13 cellular contexts compared by ENCODE assay signal in the genomic region with DNA sequence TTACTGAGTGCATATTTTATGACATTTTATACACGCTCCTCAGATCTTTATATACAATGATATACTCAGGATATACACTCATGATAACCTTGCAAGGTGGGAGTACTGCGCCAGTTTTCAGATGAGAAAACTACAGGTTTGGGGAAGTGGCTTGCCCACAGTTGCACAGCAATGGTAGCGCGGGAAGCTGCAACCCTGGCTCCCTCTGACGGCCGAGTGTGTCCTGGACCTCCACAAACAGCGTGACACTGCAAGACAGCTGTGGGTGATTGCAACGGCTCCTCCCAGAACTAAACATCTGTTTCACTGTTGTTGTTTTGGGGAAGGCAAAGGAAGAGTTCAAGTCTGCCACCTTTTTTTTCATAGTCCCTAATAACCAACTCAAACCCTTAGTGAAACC. TPM values are rescaled to one million over a fixed set of nuclear protein-coding genes. Genes with fewer than 3 reads are reported as not detected.
DNase-seq lines count a peak whose midpoint lies in the region; ATAC-seq and TF ChIP-seq lines count a peak whose summit lies in the region.
"Had no signal": no experiment of that assay in that cellular context is flagged by ENCODE, and none has a peak within 500 bp of the region (broad histone marks: within the 10 kb centered on the region; RNA-seq: fewer than 3 reads in every experiment).

No MANE protein-coding gene starts in this region.

- H3K9me3 ChIP-seq in A673 (ENCODE audit: low read depth, low read length, poor library complexity, severe bottlenecking), result no peaks in the 10 kb centered on the region

- no peaks in the 10 kb centered on the region for H3K36me3 ChIP-seq in A673 (ENCODE audit: insufficient read depth, low read length, poor library complexity, severe bottlenecking)

- POLR2A ChIA-PET in activated CD8-positive, alpha-beta T cell treated with anti-CD3 and anti-CD28 coated beads for 36 hours (lab: Charles Lee), result interaction anchor here (1.2 kb wide), 1 partner anchor 9 kb away, joined by 3 read pairs; no protein-coding TSS in a partner anchor
- POLR2A ChIA-PET in A673 (lab: Charles Lee; ENCODE audit: low non-redundant PET), result no interaction called here

- no peak for ATAC-seq in effector memory CD8-positive, alpha-beta T cell (replicated peaks)
- ATAC-seq in memory B cell (ENCODE audit: low read depth), result peak; percentile 76
- no peak for ATAC-seq in activated CD8-positive, alpha-beta T cell treated with anti-CD3 and anti-CD28 coated beads for 36 hours
- ATAC-seq: T-cell had no signal

- no peak overlapping the region for H3K27ac ChIP-seq in A673 (ENCODE audit: low read depth, low read length, poor library complexity, severe bottlenecking)
- H3K27ac ChIP-seq: BLaER1 had no signal

- CTCF ChIA-PET in activated CD8-positive, alpha-beta T cell treated with anti-CD3 and anti-CD28 coated beads for 36 hours (lab: Charles Lee), result no interaction called here
- CTCF ChIA-PET in A673 (lab: Charles Lee), result no interaction called here

- intact Hi-C loops in activated CD8-positive, alpha-beta T cell treated with anti-CD3 and anti-CD28 coated beads for 36 hours (cut with micrococcal nuclease), result no loop called here
- intact Hi-C loops in A673 (cut with micrococcal nuclease; ENCODE audit: unreplicated experiment), result no loop called here

- peak overlapping the region; percentile 48 to 69 for H3K27ac Mint-ChIP-seq in effector memory CD8-positive, alpha-beta T cell
- H3K27ac Mint-ChIP-seq in memory B cell (no peak overlapping the region), progenitor cell of endocrine pancreas (no peak overlapping the region)
- no peak overlapping the region for H3K27ac Mint-ChIP-seq in activated CD8-positive, alpha-beta T cell treated with anti-CD3 and anti-CD28 coated beads for 36 hours
- H3K27ac Mint-ChIP-seq: T-cell had no signal

- peaks cover 19% of the 10 kb centered on the region for H3K36me3 Mint-ChIP-seq in effector memory CD8-positive, alpha-beta T cell (ENCODE audit: insufficient read depth)
- H3K36me3 Mint-ChIP-seq in memory B cell (peaks cover 10% of the 10 kb centered on the region), progenitor cell of endocrine pancreas (ENCODE audit: insufficient read depth) (peaks cover 25% of the 10 kb centered on the region)
- H3K36me3 Mint-ChIP-seq in activated CD8-positive, alpha-beta T cell treated with anti-CD3 and anti-CD28 coated beads for 36 hours (ENCODE audit: low read depth), result peaks cover 15% of the 10 kb centered on the region

- DNase-seq in AG08396 (ENCODE audit: low spot score) (peak; percentile 48), HFF-Myc (ENCODE audit: extremely low read depth, low read depth) (no peak), memory B cell (ENCODE audit: low spot score in 2 of 2) (peak; percentile 34 to 49), hepatic stellate cell (ENCODE audit: low spot score) (no peak), A673 (ENCODE audit: low spot score) (no peak), progenitor cell of endocrine pancreas (ENCODE audit: low spot score, unreplicated experiment) (no peak)
- DNase-seq in effector memory CD8-positive, alpha-beta T cell, result no peak
- DNase-seq in activated CD8-positive, alpha-beta T cell treated with anti-CD3 and anti-CD28 coated beads for 36 hours, result no peak
- DNase-seq: activated T-cell treated with anti-CD3 and anti-CD28 coated beads for 4 hours, NCI-H2107 had no signal

- peaks cover 12 to 30% of the 10 kb centered on the region in 2 donors for H3K4me1 Mint-ChIP-seq in effector memory CD8-positive, alpha-beta T cell (ENCODE audit: low read depth in 2 of 2)
- H3K4me1 Mint-ChIP-seq in memory B cell (peaks cover 23% of the 10 kb centered on the region), progenitor cell of endocrine pancreas (ENCODE audit: low read depth) (peaks cover 18% of the 10 kb centered on the region)
- peaks cover 47% of the 10 kb centered on the region for H3K4me1 Mint-ChIP-seq in activated CD8-positive, alpha-beta T cell treated with anti-CD3 and anti-CD28 coated beads for 36 hours (ENCODE audit: low read depth)

- BruUV-seq in A673 (replicated peaks; lab: Mats Ljungman, UMichigan), result no TSS peak

- TF ChIP-seq CTCF in HFF-Myc (IDR thresholded peaks at IDR 0.05; ENCODE audit: low read depth, low read length, missing control alignments) (peak; percentile 47), A673 (conservative IDR thresholded peaks at IDR 0.05; ENCODE audit: low read depth, low read length) (no peak), progenitor cell of endocrine pancreas (IDR thresholded peaks at IDR 0.05; ENCODE audit: unreplicated experiment) (no peak)
- no peak for TF ChIP-seq CTCF in activated CD8-positive, alpha-beta T cell treated with anti-CD3 and anti-CD28 coated beads for 36 hours (IDR thresholded peaks at IDR 0.05)

- H3K27me3 ChIP-seq in A673 (replicated peaks; ENCODE audit: insufficient read depth, low read depth, low read length, poor library complexity), result no peaks in the 10 kb centered on the region
- H3K27me3 ChIP-seq: BLaER1 had no signal

- peaks cover 27% of the 10 kb centered on the region for H3K4me1 ChIP-seq in A673 (ENCODE audit: insufficient read depth, low read length, poor library complexity, severe bottlenecking)

- H3K9me3 Mint-ChIP-seq in effector memory CD8-positive, alpha-beta T cell, result no peaks in the 10 kb centered on the region
- H3K9me3 Mint-ChIP-seq in memory B cell (no peaks in the 10 kb centered on the region), progenitor cell of endocrine pancreas (ENCODE audit: low read depth) (no peaks in the 10 kb centered on the region)
- H3K9me3 Mint-ChIP-seq in activated CD8-positive, alpha-beta T cell treated with anti-CD3 and anti-CD28 coated beads for 36 hours, result no peaks in the 10 kb centered on the region

- no peak overlapping the region for H3K4me3 Mint-ChIP-seq in effector memory CD8-positive, alpha-beta T cell
- H3K4me3 Mint-ChIP-seq in memory B cell (no peak overlapping the region), progenitor cell of endocrine pancreas (ENCODE audit: low read depth) (no peak overlapping the region)
- H3K4me3 Mint-ChIP-seq in activated CD8-positive, alpha-beta T cell treated with anti-CD3 and anti-CD28 coated beads for 36 hours, result no peak overlapping the region
- H3K4me3 Mint-ChIP-seq: brain, T-cell had no signal

- no peak overlapping the region for H3K4me3 ChIP-seq in HFF-Myc (replicated peaks; ENCODE audit: low read depth, low read length)
- no peak overlapping the region for H3K4me3 ChIP-seq in A673 (ENCODE audit: low read depth, low read length, poor library complexity, severe bottlenecking)
- H3K4me3 ChIP-seq: BLaER1 had no signal

- no peaks in the 10 kb centered on the region for H3K27me3 Mint-ChIP-seq in effector memory CD8-positive, alpha-beta T cell
- no peaks in the 10 kb centered on the region for H3K27me3 Mint-ChIP-seq in memory B cell
- no peaks in the 10 kb centered on the region for H3K27me3 Mint-ChIP-seq in activated CD8-positive, alpha-beta T cell treated with anti-CD3 and anti-CD28 coated beads for 36 hours
- no peaks in the 10 kb centered on the region for H3K27me3 Mint-ChIP-seq in progenitor cell of endocrine pancreas
- H3K27me3 Mint-ChIP-seq: brain, T-cell had no signal

RNA-seq across cellular contexts. Expression of a gene that starts 47.0 kb away (rescaled TPM):
- total RNA-seq in activated CD8-positive, alpha-beta T cell treated with anti-CD3 and anti-CD28 coated beads for 36 hours, result 10 to 100 TPM; 33.5 to 35.7 TPM
- total RNA-seq in A673 (2021) (51.8 and 57.2 TPM in 2 replicates), progenitor cell of endocrine pancreas (53.9 and 61.0 TPM in 2 replicates)

Comparison
In these comparisons a context has a peak if more than half of its experiments do, and no peak if none do; other contexts are left out.
1. DNase-seq: peak in AG08396 (single experiment) and memory B cell (2 of 2); none in HFF-Myc (single experiment), effector memory CD8-positive, alpha-beta T cell (0 of 3), hepatic stellate cell (single experiment), activated CD8-positive, alpha-beta T cell treated with anti-CD3 and anti-CD28 coated beads for 36 hours (single experiment), A673 (single experiment) and progenitor cell of endocrine pancreas (single experiment).
2. H3K27ac Mint-ChIP-seq: peak in effector memory CD8-positive, alpha-beta T cell (2 of 2); none in memory B cell (single experiment), activated CD8-positive, alpha-beta T cell treated with anti-CD3 and anti-CD28 coated beads for 36 hours (single experiment) and progenitor cell of endocrine pancreas (single experiment).